ENCODE assay signal across 8 cellular contexts in the genomic region with DNA sequence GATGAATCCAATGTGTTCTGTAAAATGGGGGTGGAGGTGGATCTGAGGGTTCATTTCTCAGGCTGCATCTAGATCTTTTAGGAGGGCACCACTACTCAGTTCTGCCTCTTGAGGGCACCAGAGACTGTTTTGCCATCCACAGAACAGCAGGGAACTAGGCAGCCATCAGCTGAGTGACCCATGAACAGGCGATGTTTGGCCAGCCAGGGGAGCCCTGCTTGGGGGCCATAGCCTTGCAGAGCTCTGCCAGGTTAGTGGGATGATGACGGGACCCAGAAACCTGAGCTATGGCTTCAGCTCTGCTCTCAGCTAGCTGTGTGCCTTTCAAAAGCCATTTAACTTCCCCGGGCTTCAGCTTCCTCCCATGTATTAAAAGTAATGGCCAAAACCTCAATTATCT. TPM values are rescaled to one million over a fixed set of nuclear protein-coding genes. Genes with fewer than 3 reads are reported as not detected.
DNase-seq lines count a peak whose midpoint lies in the region; ATAC-seq lines count a peak whose summit lies in the region.

No MANE protein-coding gene starts in this region.

- no peak overlapping the region for H3K4me3 Mint-ChIP-seq in CD4-positive, CD25-positive, alpha-beta regulatory T cell
- no peak overlapping the region for H3K4me3 Mint-ChIP-seq in activated naive CD8-positive, alpha-beta T cell treated with anti-CD3 and anti-CD28 coated beads, Interleukin-2, amount 50 U/mL, for 24 hours

- ATAC-seq in CD4-positive, CD25-positive, alpha-beta regulatory T cell (ENCODE audit: low read depth in 2 of 2), result no peak
- ATAC-seq in GM19035 (IDR thresholded peaks at IDR 0.05; ENCODE audit: unreplicated experiment) (peak; percentile 79), Right ventricle myocardium superior (ENCODE audit: poor library complexity) (peak; percentile 97), HG02642 (IDR thresholded peaks at IDR 0.05; ENCODE audit: poor library complexity, unreplicated experiment) (no peak)
- ATAC-seq in activated naive CD8-positive, alpha-beta T cell treated with anti-CD3 and anti-CD28 coated beads, Interleukin-2, amount 50 U/mL, for 24 hours, result peak; percentile 69

- H3K4me3 ChIP-seq in CD4-positive, CD25-positive, alpha-beta regulatory T cell (ENCODE audit: low read depth, low read length), result no peak overlapping the region

- peaks cover 9% of the 10 kb centered on the region for H3K27me3 Mint-ChIP-seq in CD4-positive, CD25-positive, alpha-beta regulatory T cell
- peaks cover 6% of the 10 kb centered on the region for H3K27me3 Mint-ChIP-seq in activated naive CD8-positive, alpha-beta T cell treated with anti-CD3 and anti-CD28 coated beads, Interleukin-2, amount 50 U/mL, for 24 hours

- peaks cover 0 to 5% (median 0%) of the 10 kb centered on the region in 4 donors for H3K4me1 Mint-ChIP-seq in CD4-positive, CD25-positive, alpha-beta regulatory T cell
- H3K4me1 Mint-ChIP-seq in activated naive CD8-positive, alpha-beta T cell treated with anti-CD3 and anti-CD28 coated beads, Interleukin-2, amount 50 U/mL, for 24 hours, result no peaks in the 10 kb centered on the region

- no peaks in the 10 kb centered on the region for H3K36me3 Mint-ChIP-seq in CD4-positive, CD25-positive, alpha-beta regulatory T cell
- H3K36me3 Mint-ChIP-seq in activated naive CD8-positive, alpha-beta T cell treated with anti-CD3 and anti-CD28 coated beads, Interleukin-2, amount 50 U/mL, for 24 hours (ENCODE audit: low read depth), result no peaks in the 10 kb centered on the region

- peaks cover 12% of the 10 kb centered on the region for H3K27me3 ChIP-seq in CD4-positive, CD25-positive, alpha-beta regulatory T cell (ENCODE audit: control insufficient read depth, insufficient read depth, low read length)

- peak; percentile 6 to 42 (median 21) for DNase-seq in CD4-positive, CD25-positive, alpha-beta regulatory T cell
- peak; percentile 29 for DNase-seq in MV-4-11 (lab: John Stamatoyannopoulos, UW)
- DNase-seq in SHP77 treated with DMSO at 0.1 percent for 48 hours (lab: John Stamatoyannopoulos, UW), result peak; percentile 49
- peak; percentile 46 for DNase-seq in activated naive CD8-positive, alpha-beta T cell treated with anti-CD3 and anti-CD28 coated beads, Interleukin-2, amount 50 U/mL, for 24 hours
- DNase-seq in Right ventricle myocardium superior, result peak; percentile 52
- DNase-seq in pons (ENCODE audit: low spot score), result peak; percentile 81

- no peak overlapping the region for H3K27ac ChIP-seq in CD4-positive, CD25-positive, alpha-beta regulatory T cell (ENCODE audit: insufficient read depth, low read length, poor library complexity, severe bottlenecking)

- intact Hi-C loops in Right ventricle myocardium superior (cut with DNase I), result loop anchor here (5.0 kb wide), 2 partner anchors 221 to 341 kb away; no protein-coding TSS in a partner anchor

- H3K9me3 ChIP-seq in CD4-positive, CD25-positive, alpha-beta regulatory T cell (ENCODE audit: control insufficient read depth in 2 of 2, low read length in 2 of 2), result no peaks in the 10 kb centered on the region

- no peaks in the 10 kb centered on the region for H3K9me3 Mint-ChIP-seq in CD4-positive, CD25-positive, alpha-beta regulatory T cell
- H3K9me3 Mint-ChIP-seq in activated naive CD8-positive, alpha-beta T cell treated with anti-CD3 and anti-CD28 coated beads, Interleukin-2, amount 50 U/mL, for 24 hours, result no peaks in the 10 kb centered on the region

- no peak overlapping the region for H3K27ac Mint-ChIP-seq in CD4-positive, CD25-positive, alpha-beta regulatory T cell
- no peak overlapping the region for H3K27ac Mint-ChIP-seq in activated naive CD8-positive, alpha-beta T cell treated with anti-CD3 and anti-CD28 coated beads, Interleukin-2, amount 50 U/mL, for 24 hours

- H3K36me3 ChIP-seq in CD4-positive, CD25-positive, alpha-beta regulatory T cell (ENCODE audit: control insufficient read depth, insufficient read depth, low read length), result no peaks in the 10 kb centered on the region

- no peaks in the 10 kb centered on the region for H3K4me1 ChIP-seq in CD4-positive, CD25-positive, alpha-beta regulatory T cell (ENCODE audit: control insufficient read depth, insufficient read depth, low read length, poor library complexity, severe bottlenecking)

RNA-seq across cellular contexts. Expression of gene NOS1AP, which starts 13.4 kb away (rescaled TPM):
- not detected for total RNA-seq in CD4-positive, CD25-positive, alpha-beta regulatory T cell
- polyA plus RNA-seq in CD4-positive, CD25-positive, alpha-beta regulatory T cell, result not detected
- total RNA-seq in Right ventricle myocardium superior, result 4.6 TPM

RNA-seq across cellular contexts. Expression of gene OLFML2B, which starts 32.4 kb away (rescaled TPM):
- total RNA-seq in CD4-positive, CD25-positive, alpha-beta regulatory T cell, result not detected
- under 1 TPM in 1 of 4 donors, not detected in 3; 0.15 TPM for polyA plus RNA-seq in CD4-positive, CD25-positive, alpha-beta regulatory T cell
- 2.2 TPM for total RNA-seq in Right ventricle myocardium superior

Comparison
In these comparisons a context has a peak if more than half of its experiments do, and no peak if none do; other contexts are left out.
1. ATAC-seq: peak in GM19035 (single experiment), activated naive CD8-positive, alpha-beta T cell treated with anti-CD3 and anti-CD28 coated beads, Interleukin-2, amount 50 U/mL, for 24 hours (single experiment) and Right ventricle myocardium superior (single experiment); none in CD4-positive, CD25-positive, alpha-beta regulatory T cell (0 of 2) and HG02642 (single experiment).
2. DNase-seq: peak in every context shown above with its lines; median percentile 81 in pons; 52 in Right ventricle myocardium superior; 49 in SHP77 treated with DMSO at 0.1 percent for 48 hours; 46 in activated naive CD8-positive, alpha-beta T cell treated with anti-CD3 and anti-CD28 coated beads, Interleukin-2, amount 50 U/mL, for 24 hours; 29 in MV-4-11; 21 in CD4-positive, CD25-positive, alpha-beta regulatory T cell.